In the genomic region with DNA sequence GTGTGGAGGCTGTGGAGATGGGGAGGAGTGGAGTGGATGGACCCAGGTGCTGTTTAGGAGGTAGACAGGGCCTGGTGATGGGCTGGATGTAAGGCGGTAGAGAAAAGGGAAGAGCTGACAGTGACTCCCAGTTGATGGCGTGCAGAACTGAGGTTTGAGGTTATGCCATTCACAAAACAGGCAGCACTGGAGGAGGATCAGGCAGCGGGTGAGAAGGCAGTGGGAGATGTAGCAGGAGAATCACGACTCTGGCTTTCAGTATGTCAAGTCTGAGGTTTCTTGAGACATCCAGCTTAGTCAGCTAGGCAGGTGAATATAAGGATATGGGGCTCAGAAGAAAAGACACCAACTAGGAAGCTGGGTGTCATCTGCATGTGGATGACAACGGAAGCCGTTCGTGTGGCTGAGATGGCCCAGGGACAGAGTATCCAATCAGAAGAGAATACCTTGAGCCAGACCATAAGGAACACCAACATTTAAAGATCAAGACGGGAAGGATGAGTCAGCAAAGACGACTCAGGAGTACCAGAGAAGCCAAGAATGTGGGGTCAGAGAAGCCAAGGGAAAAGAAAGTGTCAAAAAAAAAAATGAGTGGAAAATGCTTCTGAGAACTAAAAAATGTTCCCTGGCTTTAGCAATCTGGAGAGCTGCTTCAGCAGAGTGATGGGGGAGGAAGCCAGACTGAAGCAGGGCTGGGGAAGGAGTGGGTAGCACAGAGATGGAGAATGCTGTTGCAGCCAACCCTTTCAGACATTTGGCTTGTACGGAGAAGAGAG, we compare ENCODE assay signal across 15 cellular contexts. TPM values are rescaled to one million over a fixed set of nuclear protein-coding genes. Genes with fewer than 3 reads are reported as not detected.
DNase-seq lines count a peak whose midpoint lies in the region; ATAC-seq, FAIRE-seq and TF ChIP-seq lines count a peak whose summit lies in the region.
"Had no signal": no experiment of that assay in that cellular context is flagged by ENCODE, and none has a peak within 500 bp of the region (broad histone marks: within the 10 kb centered on the region; RNA-seq: fewer than 3 reads in every experiment).

No MANE protein-coding gene starts in this region.

- ATAC-seq in omental fat pad (ENCODE audit: low FRiP score) = peak; percentile 85
- no peak for ATAC-seq in GM19397 (IDR thresholded peaks at IDR 0.05; ENCODE audit: unreplicated experiment)
- ATAC-seq: effector memory CD8-positive, alpha-beta T cell had no signal

- no peak overlapping the region for H3K27ac ChIP-seq in A673 (ENCODE audit: low read depth, low read length, poor library complexity, severe bottlenecking)
- H3K27ac ChIP-seq: skin epidermis had no signal

- no peaks in the 10 kb centered on the region for H3K9me3 ChIP-seq in A673 (ENCODE audit: low read depth, low read length, poor library complexity, severe bottlenecking)
- H3K9me3 ChIP-seq: Peyer's patch had no signal

- CTCF ChIA-PET in A673 (lab: Charles Lee) = no interaction called here

- H3K36me3 ChIP-seq in A673 (ENCODE audit: insufficient read depth, low read length, poor library complexity, severe bottlenecking) = no peaks in the 10 kb centered on the region
- H3K36me3 ChIP-seq: Peyer's patch had no signal

- DNase-seq in AG09309 (ENCODE audit: low read depth) (peak; percentile 5), LHCN-M2 (ENCODE audit: low read depth) (peak; percentile 7), erythroblast (lab: John Stamatoyannopoulos, UW) (peak; percentile 19 to 57), omental fat pad (ENCODE audit: low spot score) (no peak), frontal cortex (ENCODE audit: low spot score in 2 of 2) (no peak), A673 (ENCODE audit: low spot score) (no peak)
- DNase-seq in NK-92 treated with Interleukin-12 subunit alpha and Interleukin-12 subunit beta, amount 100 ng/mL, for 24 hours (lab: John Stamatoyannopoulos, UW) = no peak
- DNase-seq: activated CD8-positive, alpha-beta memory T cell treated with anti-CD3 and anti-CD28 coated beads, Interleukin-2, amount 50 U/mL, for 4 hours; effector memory CD8-positive, alpha-beta T cell; Karpas-422; naive B cell; Peyer's patch had no signal

- no peak overlapping the region for H3K4me3 ChIP-seq in AG09309 (ENCODE audit: control insufficient read depth, low read depth, low read length)
- H3K4me3 ChIP-seq in A673 (ENCODE audit: low read depth, low read length, poor library complexity, severe bottlenecking) = no peak overlapping the region
- H3K4me3 ChIP-seq: Peyer's patch, skin epidermis had no signal

- FAIRE-seq in frontal cortex (lab: Jason Lieb, UNC) = no peak
- FAIRE-seq: TTC549 had no signal

- POLR2A ChIA-PET in A673 (lab: Charles Lee; ENCODE audit: low non-redundant PET) = no interaction called here

- no peak for TF ChIP-seq POLR2A in erythroblast (IDR thresholded peaks at IDR 0.05; ENCODE audit: low read length)

- no peaks in the 10 kb centered on the region for H3K27me3 ChIP-seq in A673 (replicated peaks; ENCODE audit: insufficient read depth, low read depth, low read length, poor library complexity)
- H3K27me3 ChIP-seq: Peyer's patch had no signal

- H3K4me1 ChIP-seq in A673 (ENCODE audit: insufficient read depth, low read length, poor library complexity, severe bottlenecking) = no peaks in the 10 kb centered on the region
- H3K4me1 ChIP-seq: Peyer's patch had no signal

- TF ChIP-seq CTCF in AG09309 (IDR thresholded peaks at IDR 0.05; ENCODE audit: control insufficient read depth, insufficient read depth, low read depth, low read length, missing control alignments) (no peak), omental fat pad (IDR thresholded peaks at IDR 0.05) (no peak), A673 (conservative IDR thresholded peaks at IDR 0.05; ENCODE audit: low read depth, low read length) (no peak)

- intact Hi-C loops in A673 (cut with micrococcal nuclease; ENCODE audit: unreplicated experiment) = no loop called here

- no TSS peak for BruUV-seq in A673 (replicated peaks; lab: Mats Ljungman, UMichigan)

RNA-seq across cellular contexts. Expression of gene LRRN2, which starts 15.2 kb away (rescaled TPM):
- not detected in 2 replicates for total RNA-seq in LHCN-M2 (2014; rRNA removed)
- polyA plus RNA-seq in LHCN-M2 (2012) = not detected
- 1 to 10 TPM; 1.8 to 6.4 (median 4.1) TPM for total RNA-seq in omental fat pad
- total RNA-seq in frontal cortex = 7.7 TPM
- total RNA-seq in A673 (2021) = not detected in 2 replicates

Comparison
In these comparisons a context has a peak if more than half of its experiments do, and no peak if none do; other contexts are left out.
1. DNase-seq: peak in AG09309 (single experiment), LHCN-M2 (single experiment) and erythroblast (2 of 2); none in omental fat pad (single experiment), frontal cortex (0 of 2), A673 (single experiment) and NK-92 treated with Interleukin-12 subunit alpha and Interleukin-12 subunit beta, amount 100 ng/mL, for 24 hours (single experiment).